Comparison of ENCODE assay signal across 1 cellular context in the genomic region with DNA sequence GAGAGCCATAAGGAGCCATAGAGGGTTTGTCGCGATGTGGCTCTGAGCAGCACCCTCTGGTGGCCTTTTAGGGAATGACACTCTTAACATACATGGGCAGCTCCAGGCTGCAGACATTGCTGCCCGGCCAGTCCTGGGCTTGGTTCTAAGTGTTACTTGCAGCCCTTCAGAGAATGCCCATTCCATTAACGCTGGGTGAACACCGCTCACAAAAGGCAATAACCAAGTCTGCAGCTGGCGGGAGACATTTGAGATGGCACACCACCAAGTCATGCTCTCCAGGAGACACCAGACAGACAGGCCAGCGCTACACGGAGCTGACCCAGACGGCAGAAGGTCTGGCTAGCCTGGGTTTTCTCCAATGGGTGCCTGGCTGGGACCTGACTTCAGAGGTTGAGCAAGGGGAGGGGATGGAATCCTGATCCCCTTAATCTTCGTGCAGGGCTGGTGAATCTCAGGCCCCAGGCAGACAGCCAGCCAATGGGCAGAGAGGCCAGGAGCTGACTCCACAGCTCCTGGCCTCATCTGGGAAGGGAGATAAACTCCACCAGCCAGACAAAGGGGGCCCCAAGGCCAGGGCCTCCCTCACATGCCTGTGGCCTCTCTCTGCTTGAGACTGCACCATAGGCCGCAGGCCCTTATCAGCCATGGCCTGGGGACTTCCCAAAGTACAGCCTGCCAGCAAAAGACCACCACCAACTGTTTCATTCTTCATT.
A peak's percentile ranks its signal among the peaks of the same experiment; 100 is the strongest.
TF ChIP-seq lines count a peak whose summit lies in the region.

No MANE protein-coding gene starts in this region.

TF ChIP-seq in HepG2, 621 proteins besides CTCF, POLR2A, EP300 and RAD21 (continued from another document):
- TF ChIP-seq PCBP1 (IDR thresholded peaks at IDR 0.05; ENCODE audit: borderline replicate concordance, low read depth, low read length): no peak
- peak; percentile 45; the same call in 1 of the 2 replicates for TF ChIP-seq ZBTB7B (CRISPR knock-in tag; IDR thresholded peaks at IDR 0.05)
- TF ChIP-seq ZC3H4 (CRISPR knock-in tag; IDR thresholded peaks at IDR 0.05; ENCODE audit: borderline replicate concordance): no peak
- TF ChIP-seq JUNB (CRISPR knock-in tag; IDR thresholded peaks at IDR 0.05; ENCODE audit: borderline replicate concordance): no peak
- TF ChIP-seq HOXA5 (CRISPR knock-in tag; IDR thresholded peaks at IDR 0.05): 0 out of 2 replicates have a peak, but pooled peaks have one; percentile 48
- TF ChIP-seq ZNF335 (CRISPR knock-in tag; IDR thresholded peaks at IDR 0.05): no peak
- TF ChIP-seq THYN1 (CRISPR knock-in tag; IDR thresholded peaks at IDR 0.05; ENCODE audit: borderline replicate concordance, low read depth): no peak
- TF ChIP-seq, protein P1, sequence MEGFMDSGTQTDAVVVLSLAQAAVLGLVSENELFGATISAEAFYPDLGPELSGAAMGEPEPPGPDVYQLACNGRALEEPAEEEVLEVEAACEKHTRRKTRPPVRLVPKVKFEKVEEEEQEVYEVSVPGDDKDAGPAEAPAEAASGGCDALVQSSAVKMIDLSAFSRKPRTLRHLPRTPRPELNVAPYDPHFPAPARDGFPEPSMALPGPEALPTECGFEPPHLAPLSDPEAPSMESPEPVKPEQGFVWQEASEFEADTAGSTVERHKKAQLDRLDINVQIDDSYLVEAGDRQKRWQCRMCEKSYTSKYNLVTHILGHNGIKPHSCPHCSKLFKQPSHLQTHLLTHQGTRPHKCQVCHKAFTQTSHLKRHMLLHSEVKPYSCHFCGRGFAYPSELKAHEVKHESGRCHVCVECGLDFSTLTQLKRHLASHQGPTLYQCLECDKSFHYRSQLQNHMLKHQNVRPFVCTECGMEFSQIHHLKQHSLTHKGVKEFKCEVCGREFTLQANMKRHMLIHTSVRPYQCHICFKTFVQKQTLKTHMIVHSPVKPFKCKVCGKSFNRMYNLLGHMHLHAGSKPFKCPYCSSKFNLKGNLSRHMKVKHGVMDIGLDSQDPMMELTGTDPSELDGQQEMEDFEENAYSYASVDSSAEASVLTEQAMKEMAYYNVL (CRISPR knock-in tag; IDR thresholded peaks at IDR 0.05; ENCODE audit: borderline replicate concordance): no peak
- TF ChIP-seq, protein P2, sequence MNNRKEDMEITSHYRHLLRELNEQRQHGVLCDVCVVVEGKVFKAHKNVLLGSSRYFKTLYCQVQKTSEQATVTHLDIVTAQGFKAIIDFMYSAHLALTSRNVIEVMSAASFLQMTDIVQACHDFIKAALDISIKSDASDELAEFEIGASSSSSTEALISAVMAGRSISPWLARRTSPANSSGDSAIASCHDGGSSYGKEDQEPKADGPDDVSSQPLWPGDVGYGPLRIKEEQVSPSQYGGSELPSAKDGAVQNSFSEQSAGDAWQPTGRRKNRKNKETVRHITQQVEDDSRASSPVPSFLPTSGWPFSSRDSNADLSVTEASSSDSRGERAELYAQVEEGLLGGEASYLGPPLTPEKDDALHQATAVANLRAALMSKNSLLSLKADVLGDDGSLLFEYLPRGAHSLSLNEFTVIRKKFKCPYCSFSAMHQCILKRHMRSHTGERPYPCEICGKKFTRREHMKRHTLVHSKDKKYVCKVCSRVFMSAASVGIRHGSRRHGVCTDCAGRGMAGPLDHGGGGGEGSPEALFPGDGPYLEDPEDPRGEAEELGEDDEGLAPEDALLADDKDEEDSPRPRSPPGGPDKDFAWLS (CRISPR knock-in tag; IDR thresholded peaks at IDR 0.05; ENCODE audit: borderline replicate concordance): no peak
- no peak for TF ChIP-seq ZNF670 (CRISPR knock-in tag; IDR thresholded peaks at IDR 0.05; ENCODE audit: borderline replicate concordance)
- TF ChIP-seq, protein P3, sequence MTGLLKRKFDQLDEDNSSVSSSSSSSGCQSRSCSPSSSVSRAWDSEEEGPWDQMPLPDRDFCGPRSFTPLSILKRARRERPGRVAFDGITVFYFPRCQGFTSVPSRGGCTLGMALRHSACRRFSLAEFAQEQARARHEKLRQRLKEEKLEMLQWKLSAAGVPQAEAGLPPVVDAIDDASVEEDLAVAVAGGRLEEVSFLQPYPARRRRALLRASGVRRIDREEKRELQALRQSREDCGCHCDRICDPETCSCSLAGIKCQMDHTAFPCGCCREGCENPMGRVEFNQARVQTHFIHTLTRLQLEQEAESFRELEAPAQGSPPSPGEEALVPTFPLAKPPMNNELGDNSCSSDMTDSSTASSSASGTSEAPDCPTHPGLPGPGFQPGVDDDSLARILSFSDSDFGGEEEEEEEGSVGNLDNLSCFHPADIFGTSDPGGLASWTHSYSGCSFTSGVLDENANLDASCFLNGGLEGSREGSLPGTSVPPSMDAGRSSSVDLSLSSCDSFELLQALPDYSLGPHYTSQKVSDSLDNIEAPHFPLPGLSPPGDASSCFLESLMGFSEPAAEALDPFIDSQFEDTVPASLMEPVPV (CRISPR knock-in tag; IDR thresholded peaks at IDR 0.05): no peak
- no peak for TF ChIP-seq EED (CRISPR knock-in tag; IDR thresholded peaks at IDR 0.05)
- no peak for TF ChIP-seq ZSCAN29 (CRISPR knock-in tag; conservative IDR thresholded peaks at IDR 0.05)
- TF ChIP-seq KLF11 (CRISPR knock-in tag; IDR thresholded peaks at IDR 0.05): no peak
- TF ChIP-seq, protein P4, sequence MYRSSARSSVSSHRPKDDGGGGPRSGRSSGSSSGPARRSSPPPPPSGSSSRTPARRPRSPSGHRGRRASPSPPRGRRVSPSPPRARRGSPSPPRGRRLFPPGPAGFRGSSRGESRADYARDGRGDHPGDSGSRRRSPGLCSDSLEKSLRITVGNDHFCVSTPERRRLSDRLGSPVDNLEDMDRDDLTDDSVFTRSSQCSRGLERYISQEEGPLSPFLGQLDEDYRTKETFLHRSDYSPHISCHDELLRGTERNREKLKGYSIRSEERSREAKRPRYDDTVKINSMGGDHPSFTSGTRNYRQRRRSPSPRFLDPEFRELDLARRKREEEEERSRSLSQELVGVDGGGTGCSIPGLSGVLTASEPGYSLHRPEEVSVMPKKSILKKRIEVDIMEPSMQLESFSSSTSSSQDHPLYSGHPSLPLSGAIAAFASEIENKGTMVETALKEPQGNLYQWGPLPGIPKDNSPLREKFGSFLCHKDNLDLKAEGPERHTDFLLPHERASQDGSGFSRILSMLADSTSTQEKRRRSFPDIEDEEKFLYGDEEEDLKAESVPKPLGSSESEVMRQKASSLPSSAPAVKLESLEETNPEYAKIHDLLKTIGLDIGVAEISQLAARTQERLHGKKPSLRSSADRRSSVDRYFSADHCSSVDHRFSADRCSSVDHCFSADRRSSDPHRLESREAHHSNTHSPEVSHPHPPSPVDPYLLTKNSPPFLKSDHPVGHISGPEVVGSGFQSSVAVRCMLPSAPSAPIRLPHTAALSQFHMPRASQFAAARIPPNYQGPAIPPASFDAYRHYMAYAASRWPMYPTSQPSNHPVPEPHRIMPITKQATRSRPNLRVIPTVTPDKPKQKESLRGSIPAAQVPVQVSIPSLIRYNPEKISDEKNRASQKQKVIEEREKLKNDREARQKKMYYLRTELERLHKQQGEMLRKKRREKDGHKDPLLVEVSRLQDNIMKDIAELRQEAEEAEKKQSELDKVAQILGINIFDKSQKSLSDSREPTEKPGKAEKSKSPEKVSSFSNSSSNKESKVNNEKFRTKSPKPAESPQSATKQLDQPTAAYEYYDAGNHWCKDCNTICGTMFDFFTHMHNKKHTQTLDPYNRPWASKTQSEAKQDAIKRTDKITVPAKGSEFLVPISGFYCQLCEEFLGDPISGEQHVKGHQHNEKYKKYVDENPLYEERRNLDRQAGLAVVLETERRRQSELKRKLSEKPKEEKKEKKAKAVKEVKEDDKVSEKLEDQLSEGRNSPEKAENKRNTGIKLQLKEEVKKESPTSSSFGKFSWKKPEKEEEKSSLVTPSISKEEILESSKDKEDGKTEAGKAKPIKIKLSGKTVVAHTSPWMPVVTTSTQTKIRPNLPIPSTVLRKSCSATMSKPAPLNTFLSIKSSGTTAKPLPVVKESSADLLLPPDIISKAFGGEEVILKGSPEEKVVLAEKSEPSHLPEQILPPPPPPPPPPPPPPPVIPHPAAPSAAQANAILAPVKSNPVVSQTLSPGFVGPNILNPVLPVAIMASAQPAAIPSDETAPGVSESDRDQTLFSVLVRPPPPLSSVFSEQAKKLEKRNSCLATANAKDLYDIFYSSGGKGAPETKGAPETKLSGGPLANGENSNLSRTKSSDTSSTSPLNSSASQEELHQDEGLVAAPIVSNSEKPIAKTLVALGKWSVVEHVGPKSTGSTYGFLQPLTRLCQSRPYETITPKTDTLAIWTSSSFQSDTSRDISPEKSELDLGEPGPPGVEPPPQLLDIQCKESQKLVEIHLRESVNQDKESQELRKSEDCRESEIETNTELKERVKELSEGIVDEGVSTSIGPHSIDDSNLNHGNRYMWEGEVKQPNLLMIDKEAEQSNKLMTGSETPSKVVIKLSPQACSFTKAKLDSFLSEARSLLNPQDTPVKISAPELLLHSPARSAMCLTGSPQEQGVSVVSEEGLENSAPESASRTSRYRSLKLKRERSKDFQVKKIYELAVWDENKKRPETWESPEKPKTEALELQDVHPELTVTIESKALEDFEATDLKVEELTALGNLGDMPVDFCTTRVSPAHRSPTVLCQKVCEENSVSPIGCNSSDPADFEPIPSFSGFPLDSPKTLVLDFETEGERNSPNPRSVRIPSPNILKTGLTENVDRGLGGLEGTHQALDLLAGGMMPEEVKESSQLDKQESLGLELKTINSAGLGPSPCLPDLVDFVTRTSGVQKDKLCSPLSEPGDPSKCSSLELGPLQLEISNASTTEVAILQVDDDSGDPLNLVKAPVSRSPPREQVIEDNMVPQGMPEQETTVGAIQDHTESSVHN (CRISPR knock-in tag; IDR thresholded peaks at IDR 0.05): no peak
- no peak for TF ChIP-seq NR2F1 (CRISPR knock-in tag; IDR thresholded peaks at IDR 0.05)
- TF ChIP-seq ZNF235 (CRISPR knock-in tag; IDR thresholded peaks at IDR 0.05; ENCODE audit: borderline replicate concordance): peak; percentile 44; the same call in 1 of the 2 replicates
